ENCODE assay signal across 1 cellular context in the genomic region with DNA sequence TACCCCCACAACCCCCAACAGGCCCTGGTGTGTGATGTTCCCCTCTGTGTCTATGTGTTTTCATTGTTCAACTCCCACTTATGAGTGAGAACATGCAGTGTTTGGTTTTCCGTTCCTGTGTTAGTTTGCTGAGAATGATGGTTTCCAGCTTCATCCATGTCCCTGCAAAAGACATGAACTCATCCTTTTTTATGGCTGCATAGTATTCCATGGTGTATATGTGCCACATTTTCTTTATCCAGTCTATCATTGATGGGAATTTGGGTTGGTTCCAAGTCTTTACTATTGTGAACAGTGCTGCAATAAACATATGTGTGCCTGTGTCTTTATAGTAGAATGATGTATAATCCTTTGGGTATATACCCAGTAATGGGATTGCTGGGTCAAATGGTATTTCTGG.
TF ChIP-seq lines count a peak whose summit lies in the region.
"Not testable (repeated sequence)": the region's sequence is repeated elsewhere in the genome, so short reads cannot be mapped to it uniquely, and the experiment has no call there.

No MANE protein-coding gene starts in this region.

- not testable (repeated sequence) for H3K4me1 ChIP-seq in HEK293 (ENCODE audit: control insufficient read depth, insufficient read depth, low read length)

- H3K27ac ChIP-seq in HEK293 (ENCODE audit: extremely low read depth, low read depth, low read length) = not testable (repeated sequence)

- CTCF ChIA-PET in HEK293 (lab: Yijun Ruan, JAX) = not testable (repeated sequence)

- H3K36me3 ChIP-seq in HEK293 (ENCODE audit: control insufficient read depth in 2 of 2, insufficient read depth in 1 of 2, low read length in 2 of 2) = not testable (repeated sequence)

- H3K9me3 ChIP-seq in HEK293 (ENCODE audit: control insufficient read depth, insufficient read depth, low read depth, low read length) = not testable (repeated sequence)

- POLR2A ChIA-PET in HEK293 (lab: Yijun Ruan, JAX) = not testable (repeated sequence)

- H3K4me3 ChIP-seq in HEK293 (ENCODE audit: low read depth, low read length) = not testable (repeated sequence)

- not testable (repeated sequence) for TF ChIP-seq CTCF in HEK293 (tag by site-specific recombination; IDR thresholded peaks at IDR 0.05)

TF ChIP-seq in HEK293, 187 proteins besides CTCF, POLR2A, EP300 and RAD21:
- peak; percentile 83 for TF ChIP-seq ZNF146 (tag by site-specific recombination; IDR thresholded peaks at IDR 0.05)
- TF ChIP-seq ZNF280D (tag by site-specific recombination; IDR thresholded peaks at IDR 0.05) = peak; percentile 83; the same call in 1 of the 2 replicates
